Comparison of ENCODE assay signal across 8 cellular contexts in the genomic region with DNA sequence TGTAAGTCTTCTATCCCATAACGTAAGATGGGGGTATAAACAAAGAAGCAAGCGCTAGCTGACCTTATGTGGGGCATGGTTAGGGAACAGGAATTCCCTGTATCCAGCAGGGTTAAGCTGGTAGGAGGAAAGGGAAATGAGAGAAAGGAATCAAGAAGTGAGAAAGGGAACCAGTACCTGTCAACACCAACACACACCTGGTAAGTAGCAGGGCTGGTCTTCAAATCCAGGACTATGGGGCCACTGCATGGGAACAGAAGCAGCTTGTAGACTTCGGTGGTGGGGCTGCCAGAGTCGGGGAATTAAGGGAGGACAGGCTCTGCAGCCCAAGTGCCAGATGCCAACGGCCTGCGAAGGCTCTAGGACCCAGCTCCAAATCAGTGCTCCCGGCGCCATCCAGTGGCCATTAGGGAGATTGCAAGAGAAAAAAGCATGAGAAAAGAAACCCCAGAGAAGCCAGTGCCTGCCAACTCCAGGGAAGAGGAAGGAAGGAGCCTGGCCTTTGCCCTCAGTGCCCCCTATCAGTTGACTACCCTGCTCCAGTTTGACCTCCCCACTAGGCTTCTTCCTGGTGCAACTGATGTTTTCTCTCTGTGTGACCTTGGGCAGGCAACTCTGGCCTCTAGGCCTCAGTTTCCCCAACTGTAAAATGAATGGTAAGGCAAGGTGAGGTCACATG. TPM values are rescaled to one million over a fixed set of nuclear protein-coding genes. Genes with fewer than 3 reads are reported as not detected.
DNase-seq lines count a peak whose midpoint lies in the region; ATAC-seq lines count a peak whose summit lies in the region.

No MANE protein-coding gene starts in this region.

- H3K4me1 Mint-ChIP-seq in activated CD8-positive, alpha-beta T cell treated with anti-CD3 and anti-CD28 coated beads, Interleukin-2, amount 10 ng/mL, durations not matched to agents 7 days and 5 days (ENCODE audit: low read depth): peaks cover 7% of the 10 kb centered on the region
- peaks cover 3 to 15% of the 10 kb centered on the region in 2 donors for H3K4me1 Mint-ChIP-seq in effector memory CD8-positive, alpha-beta T cell (ENCODE audit: low read depth in 2 of 2)

- H3K4ac ChIP-seq in mesendoderm (ENCODE audit: low read depth, low read length): no peak overlapping the region

- H3K23ac ChIP-seq in mesendoderm (ENCODE audit: low read length): no peak overlapping the region

- no peak overlapping the region for H3K4me2 ChIP-seq in mesendoderm (ENCODE audit: low read length)

- no peak overlapping the region for H3K27ac Mint-ChIP-seq in activated CD8-positive, alpha-beta T cell treated with anti-CD3 and anti-CD28 coated beads, Interleukin-2, amount 10 ng/mL, durations not matched to agents 7 days and 5 days
- no peak overlapping the region for H3K27ac Mint-ChIP-seq in effector memory CD8-positive, alpha-beta T cell

- CTCF ChIA-PET in activated CD8-positive, alpha-beta T cell treated with anti-CD3 and anti-CD28 coated beads, Interleukin-2, amount 10 ng/mL, durations not matched to agents 7 days and 5 days (lab: Charles Lee): interaction anchor here (0.6 to 6.1 kb wide), 38 partner anchors 8 to 480 kb away, joined by 3 to 131 read pairs (median 4); partner anchors contain the start of genes DBNDD2 and KCNS1

- H3K27ac ChIP-seq in mesendoderm (ENCODE audit: low read depth, low read length): no peak overlapping the region

- no peaks in the 10 kb centered on the region for H3K79me1 ChIP-seq in mesendoderm (ENCODE audit: low read length)

- H3K36me3 ChIP-seq in mesendoderm (ENCODE audit: control insufficient read depth, insufficient read depth, low read length): no peaks in the 10 kb centered on the region

- H4K8ac ChIP-seq in mesendoderm (ENCODE audit: low read depth, low read length): no peak overlapping the region

- H3K9me3 Mint-ChIP-seq in activated CD8-positive, alpha-beta T cell treated with anti-CD3 and anti-CD28 coated beads, Interleukin-2, amount 10 ng/mL, durations not matched to agents 7 days and 5 days (ENCODE audit: insufficient read depth): no peaks in the 10 kb centered on the region
- H3K9me3 Mint-ChIP-seq in effector memory CD8-positive, alpha-beta T cell: no peaks in the 10 kb centered on the region

- no peak overlapping the region for H2BK120ac ChIP-seq in mesendoderm (ENCODE audit: low read depth, low read length)

- peaks cover 37% of the 10 kb centered on the region for H3K27me3 Mint-ChIP-seq in activated CD8-positive, alpha-beta T cell treated with anti-CD3 and anti-CD28 coated beads, Interleukin-2, amount 10 ng/mL, durations not matched to agents 7 days and 5 days (ENCODE audit: low read depth)
- H3K27me3 Mint-ChIP-seq in effector memory CD8-positive, alpha-beta T cell: peaks cover 31 to 69% of the 10 kb centered on the region in 2 donors

- peak; percentile 51 for ATAC-seq in activated CD8-positive, alpha-beta T cell treated with anti-CD3 and anti-CD28 coated beads, Interleukin-2, amount 10 ng/mL, durations not matched to agents 7 days and 5 days
- ATAC-seq in effector memory CD8-positive, alpha-beta T cell (replicated peaks): peak; percentile 42
- no peak for ATAC-seq in GM18517 (IDR thresholded peaks at IDR 0.05; ENCODE audit: unreplicated experiment)

- no peaks in the 10 kb centered on the region for H3K79me2 ChIP-seq in mesendoderm (ENCODE audit: control insufficient read depth, insufficient read depth, low read length)

- no peak overlapping the region for H4K5ac ChIP-seq in mesendoderm (ENCODE audit: low read length)

- no peaks in the 10 kb centered on the region for H3K36me3 Mint-ChIP-seq in activated CD8-positive, alpha-beta T cell treated with anti-CD3 and anti-CD28 coated beads, Interleukin-2, amount 10 ng/mL, durations not matched to agents 7 days and 5 days (ENCODE audit: low read depth)
- no peaks in the 10 kb centered on the region for H3K36me3 Mint-ChIP-seq in effector memory CD8-positive, alpha-beta T cell (ENCODE audit: insufficient read depth)

- POLR2A ChIA-PET in activated CD8-positive, alpha-beta T cell treated with anti-CD3 and anti-CD28 coated beads, Interleukin-2, amount 10 ng/mL, durations not matched to agents 7 days and 5 days (lab: Charles Lee): interaction anchor here (0.8 kb wide), 1 partner anchor 10 kb away, joined by 3 read pairs; no protein-coding TSS in a partner anchor

- no peak overlapping the region for H2AK5ac ChIP-seq in mesendoderm (ENCODE audit: low read length)

- H3K9ac ChIP-seq in mesendoderm (ENCODE audit: low read length): no peak overlapping the region

- no CpG with 5 or more reads among the region's 8 CpGs for WGBS in mesendoderm (ENCODE audit: extremely low coverage, insufficient coverage, low lambda C conversion rate)

- DNase-seq in CD1c-positive myeloid dendritic cell (ENCODE audit: extremely low spot score) (peak; percentile 82), HK-2 (ENCODE audit: unreplicated experiment) (peak; percentile 88), NCI-H82 treated with DMSO at 0.1 percent for 48 hours (lab: John Stamatoyannopoulos, UW; ENCODE audit: unreplicated experiment) (peak; percentile 80), mesendoderm (peak; percentile 89)
- DNase-seq in activated CD8-positive, alpha-beta T cell treated with anti-CD3 and anti-CD28 coated beads, Interleukin-2, amount 10 ng/mL, durations not matched to agents 7 days and 5 days: peak; percentile 79
- DNase-seq in effector memory CD8-positive, alpha-beta T cell: peak; percentile 63 to 68 (median 64)
- peak; percentile 23 to 57 for DNase-seq in stimulated activated CD8-positive, alpha-beta memory T cell treated with anti-CD3 and anti-CD28 coated beads, Interleukin-2, amount 100 ng/mL, for 48 hours (ENCODE audit: low read depth in 2 of 2)

- no peaks in the 10 kb centered on the region for H3K4me1 ChIP-seq in mesendoderm (ENCODE audit: control insufficient read depth, low read depth, low read length)

- H3K56ac ChIP-seq in mesendoderm (ENCODE audit: low read length): peak overlapping the region; percentile 31

- no peak overlapping the region for H3K18ac ChIP-seq in mesendoderm (ENCODE audit: low read length)

- no peak overlapping the region for H3K4me3 ChIP-seq in mesendoderm (ENCODE audit: low read length)

- no peak overlapping the region for H2BK5ac ChIP-seq in mesendoderm (ENCODE audit: low read length)

- H3K4me3 Mint-ChIP-seq in activated CD8-positive, alpha-beta T cell treated with anti-CD3 and anti-CD28 coated beads, Interleukin-2, amount 10 ng/mL, durations not matched to agents 7 days and 5 days: no peak overlapping the region
- no peak overlapping the region for H3K4me3 Mint-ChIP-seq in effector memory CD8-positive, alpha-beta T cell

- H3K27me3 ChIP-seq in mesendoderm (ENCODE audit: insufficient read depth, low read length, poor library complexity): no peaks in the 10 kb centered on the region

- no peak overlapping the region for H2BK15ac ChIP-seq in mesendoderm (replicated peaks; ENCODE audit: low read depth)

RNA-seq across cellular contexts. Expression of gene RBPJL, which starts 15.8 kb away (rescaled TPM):
- not detected for total RNA-seq in activated CD8-positive, alpha-beta T cell treated with anti-CD3 and anti-CD28 coated beads, Interleukin-2, amount 10 ng/mL, durations not matched to agents 7 days and 5 days
- polyA plus RNA-seq in mesendoderm (2013, experiment 1 of 2): 0.25 TPM
- 0.24 TPM for polyA plus RNA-seq in mesendoderm (2013, experiment 2 of 2)

RNA-seq across cellular contexts. Expression of gene MATN4, which starts 17.3 kb away (rescaled TPM):
- under 1 TPM in 1 of 2 experiments, not detected in 1; 0.39 TPM for total RNA-seq in activated CD8-positive, alpha-beta T cell treated with anti-CD3 and anti-CD28 coated beads, Interleukin-2, amount 10 ng/mL, durations not matched to agents 7 days and 5 days
- polyA plus RNA-seq in mesendoderm (2013, experiment 1 of 2): 0.98 TPM
- 1.0 TPM for polyA plus RNA-seq in mesendoderm (2013, experiment 2 of 2)

RNA-seq across cellular contexts. Expression of gene SLPI, which starts 36.5 kb away (rescaled TPM):
- total RNA-seq in activated CD8-positive, alpha-beta T cell treated with anti-CD3 and anti-CD28 coated beads, Interleukin-2, amount 10 ng/mL, durations not matched to agents 7 days and 5 days: not detected
- not detected for polyA plus RNA-seq in mesendoderm (2013, experiment 1 of 2)
- 0.08 TPM for polyA plus RNA-seq in mesendoderm (2013, experiment 2 of 2)

RNA-seq across cellular contexts. Expression of gene SDC4, which starts 57.4 kb away (rescaled TPM):
- 1 to 10 TPM; 6.6 to 6.7 TPM for total RNA-seq in activated CD8-positive, alpha-beta T cell treated with anti-CD3 and anti-CD28 coated beads, Interleukin-2, amount 10 ng/mL, durations not matched to agents 7 days and 5 days
- polyA plus RNA-seq in mesendoderm (2013, experiment 1 of 2): 33.0 TPM
- polyA plus RNA-seq in mesendoderm (2013, experiment 2 of 2): 33.2 TPM
